In the genomic region with DNA sequence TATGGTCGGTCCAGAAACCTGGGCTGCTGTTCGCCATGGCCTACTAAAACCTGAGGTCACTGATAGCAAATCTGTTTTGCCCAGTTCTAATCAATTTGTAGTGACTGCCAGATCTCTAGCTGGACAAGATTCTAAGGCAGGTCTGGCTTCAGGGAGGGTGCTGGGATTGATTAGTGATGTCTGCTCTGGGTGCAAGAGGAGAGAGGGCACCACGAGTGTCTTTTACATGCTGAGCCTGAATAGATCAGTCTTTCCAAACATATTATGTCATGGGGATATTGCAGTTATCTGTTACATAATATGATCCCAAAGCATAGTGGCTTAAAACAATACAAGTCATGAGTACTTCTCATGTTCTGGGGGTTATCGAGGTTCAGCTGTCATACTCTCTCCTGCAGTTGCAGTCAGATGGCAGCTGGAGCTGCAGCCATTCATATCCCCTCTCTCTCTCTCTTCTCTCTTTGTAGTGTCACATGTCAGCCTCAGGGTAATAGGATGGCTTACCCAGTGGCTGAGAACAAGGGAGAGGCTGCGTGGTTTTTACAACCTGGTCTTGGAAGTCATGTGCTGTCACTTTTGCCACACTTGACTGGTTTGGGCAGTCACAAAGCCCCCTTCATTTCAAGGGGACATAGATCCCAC, we compare ENCODE assay signal across 20 cellular contexts. TPM values are rescaled to one million over a fixed set of nuclear protein-coding genes. Genes with fewer than 3 reads are reported as not detected.
DNase-seq lines count a peak whose midpoint lies in the region; ATAC-seq, FAIRE-seq and TF ChIP-seq lines count a peak whose summit lies in the region.
"Had no signal": no experiment of that assay in that cellular context is flagged by ENCODE, and none has a peak within 500 bp of the region (broad histone marks: within the 10 kb centered on the region; RNA-seq: fewer than 3 reads in every experiment).

No MANE protein-coding gene starts in this region.

- peak overlapping the region in 1 of 2 experiments; percentile 83; a peak in 1 of 4 replicates for H3K9ac ChIP-seq in K562 (ENCODE audit: insufficient read depth in 1 of 2, low read depth in 2 of 2, low read length in 2 of 2)
- no peak overlapping the region for H3K9ac ChIP-seq in liver (ENCODE audit: low read depth in 1 of 2, low read length in 2 of 2)
- H3K9ac ChIP-seq: GM23248 had no signal

- DNase-seq in Caco-2 (no peak), MV-4-11 (lab: John Stamatoyannopoulos, UW) (peak; percentile 42), K562 (ENCODE audit: extremely low read depth in 1 of 4, low spot score in 3 of 4) (no peak), hypothalamus (lab: John Stamatoyannopoulos, UW) (no peak), NCI-H446 (lab: John Stamatoyannopoulos, UW) (no peak), GF-D8 (lab: John Stamatoyannopoulos, UW) (no peak), T-helper 9 cell (no peak)
- DNase-seq: activated CD8-positive, alpha-beta memory T cell treated with anti-CD3 and anti-CD28 coated beads, Interleukin-2, amount 10 ng/mL, durations not matched to agents 7 days and 5 days; activated effector memory CD4-positive, alpha-beta T cell treated with Interleukin-2 at 50 U/mL for 16 hours; central memory CD4-positive, alpha-beta T cell; GM23248; Karpas-422; left colon; NCI-H510A; SIG-M5; stimulated activated CD4-positive, alpha-beta T cell treated with anti-CD3 and anti-CD28 coated beads, Interleukin-4, amount 100 ng/mL, for 4 hours; testis had no signal

- no peaks in the 10 kb centered on the region for H3K9me1 ChIP-seq in K562 (ENCODE audit: control insufficient read depth, insufficient read depth, low read length)

- no peak overlapping the region for H3K27ac ChIP-seq in K562 (ENCODE audit: extremely low read depth, low read depth, low read length)
- no peak overlapping the region for H3K27ac ChIP-seq in liver (ENCODE audit: low read depth in 1 of 2, low read length in 2 of 2)
- H3K27ac ChIP-seq: GM23248, testis had no signal

- in situ Hi-C loops in K562 (cut with MboI): no loop called here

- no peak overlapping the region for H3K4me3 Mint-ChIP-seq in Caco-2 (ENCODE audit: unreplicated experiment)
- H3K4me3 Mint-ChIP-seq: activated CD8-positive, alpha-beta memory T cell treated with anti-CD3 and anti-CD28 coated beads, Interleukin-2, amount 10 ng/mL, durations not matched to agents 7 days and 5 days had no signal

- H3K36me3 Mint-ChIP-seq in Caco-2 (ENCODE audit: insufficient read depth, unreplicated experiment): peaks cover 14% of the 10 kb centered on the region
- H3K36me3 Mint-ChIP-seq: activated CD8-positive, alpha-beta memory T cell treated with anti-CD3 and anti-CD28 coated beads, Interleukin-2, amount 10 ng/mL, durations not matched to agents 7 days and 5 days had no signal

- no peak for FAIRE-seq in K562 (lab: Jason Lieb, UNC)
- FAIRE-seq: GM12892 had no signal

- TF ChIP-seq CTCF in Caco-2 (IDR thresholded peaks at IDR 0.05; ENCODE audit: insufficient read depth in 1 of 2, low read depth in 1 of 2, low read length in 1 of 2, severe bottlenecking in 1 of 2, unreplicated experiment in 1 of 2): no peak
- TF ChIP-seq CTCF in K562 (IDR thresholded peaks at IDR 0.05 in 2 of 3, conservative IDR thresholded peaks at IDR 0.05 in 1 of 3; ENCODE audit: insufficient read depth in 2 of 3, low read depth in 1 of 3, low read length in 3 of 3): no peak
- no peak for TF ChIP-seq CTCF in liver (IDR thresholded peaks at IDR 0.05; ENCODE audit: low read depth, low read length, missing input control)

- ATAC-seq in K562: no peak
- ATAC-seq: activated CD8-positive, alpha-beta memory T cell treated with anti-CD3 and anti-CD28 coated beads, Interleukin-2, amount 10 ng/mL, durations not matched to agents 7 days and 5 days; left colon had no signal

- TF ChIP-seq EP300 in K562 (IDR thresholded peaks at IDR 0.05; ENCODE audit: low read length): no peak

- BruUV-seq in Caco-2 (replicated peaks; lab: Mats Ljungman, UMichigan): no TSS peak
- BruUV-seq in K562 (replicated peaks; lab: Mats Ljungman, UMichigan): no TSS peak

- peak overlapping the region; percentile 61 for H3K27ac Mint-ChIP-seq in Caco-2 (ENCODE audit: unreplicated experiment)
- H3K27ac Mint-ChIP-seq: activated CD8-positive, alpha-beta memory T cell treated with anti-CD3 and anti-CD28 coated beads, Interleukin-2, amount 10 ng/mL, durations not matched to agents 7 days and 5 days had no signal

- intact Hi-C loops in Caco-2 (cut with micrococcal nuclease; ENCODE audit: unreplicated experiment): no loop called here
- intact Hi-C loops in K562 (cut with micrococcal nuclease): no loop called here

- H3K27me3 ChIP-seq in Caco-2 (replicated peaks; ENCODE audit: control insufficient read depth, insufficient read depth, low read length): no peaks in the 10 kb centered on the region
- no peaks in the 10 kb centered on the region for H3K27me3 ChIP-seq in K562 (ENCODE audit: control insufficient read depth in 2 of 2, insufficient read depth in 2 of 2, low read length in 2 of 2)
- H3K27me3 ChIP-seq in liver (ENCODE audit: control insufficient read depth in 4 of 4, insufficient read depth in 4 of 4, low read length in 3 of 4): no peaks in the 10 kb centered on the region
- H3K27me3 ChIP-seq: testis had no signal

- H3K9me3 ChIP-seq in Caco-2: no peaks in the 10 kb centered on the region
- no peaks in the 10 kb centered on the region for H3K9me3 ChIP-seq in K562 (replicated peaks; ENCODE audit: control insufficient read depth, insufficient read depth, low read depth, low read length)
- no peaks in the 10 kb centered on the region for H3K9me3 ChIP-seq in liver (ENCODE audit: control insufficient read depth in 4 of 4, low read length in 3 of 4)
- H3K9me3 ChIP-seq: testis had no signal

- H3K4me1 Mint-ChIP-seq in Caco-2 (ENCODE audit: low read depth, unreplicated experiment): peaks cover 65% of the 10 kb centered on the region
- H3K4me1 Mint-ChIP-seq: activated CD8-positive, alpha-beta memory T cell treated with anti-CD3 and anti-CD28 coated beads, Interleukin-2, amount 10 ng/mL, durations not matched to agents 7 days and 5 days had no signal

- H3K4me3 ChIP-seq in Caco-2 (ENCODE audit: low read depth, low read length) (no peak overlapping the region), K562 (no peak overlapping the region), liver (ENCODE audit: low read depth in 1 of 3, low read length in 3 of 3) (no peak overlapping the region)
- H3K4me3 ChIP-seq: GM23248, smooth muscle cell, testis had no signal

- no peak overlapping the region for H3K4me2 ChIP-seq in K562 (ENCODE audit: insufficient read depth, low read length)
- H3K4me2 ChIP-seq: smooth muscle cell had no signal

- WGBS in K562 (ENCODE audit: insufficient coverage, low coverage, missing lambda C conversion rate): 59% methylated on average over 5 of the region's 5 CpGs
- WGBS in liver: 49% methylated on average over 5 of the region's 5 CpGs

- CTCF ChIA-PET in Caco-2 (lab: Charles Lee) (interaction anchor here (1.0 to 2.3 kb wide), 3 partner anchors 11 to 39 kb away, joined by 3 to 6 read pairs (median 6); no protein-coding TSS in a partner anchor), K562 (lab: Yijun Ruan, JAX; ENCODE audit: low intra/inter-chr PET ratio) (no interaction called here)

- no peak for TF ChIP-seq POLR2A in K562 (conservative IDR thresholded peaks at IDR 0.05)

- TF ChIP-seq RAD21 in K562 (CRISPR knock-in tag; conservative IDR thresholded peaks at IDR 0.05 in 1 of 2, IDR thresholded peaks at IDR 0.05 in 1 of 2) (no peak), liver (IDR thresholded peaks at IDR 0.05) (no peak)

- no peaks in the 10 kb centered on the region for H3K36me3 ChIP-seq in Caco-2 (ENCODE audit: control insufficient read depth, insufficient read depth, low read length)
- no peaks in the 10 kb centered on the region for H3K36me3 ChIP-seq in K562 (ENCODE audit: control insufficient read depth, insufficient read depth, low read length)
- no peaks in the 10 kb centered on the region for H3K36me3 ChIP-seq in liver (ENCODE audit: control insufficient read depth in 4 of 4, insufficient read depth in 3 of 4, low read depth in 1 of 4, low read length in 3 of 4)

- peaks cover 6% of the 10 kb centered on the region for H4K20me1 ChIP-seq in K562 (replicated peaks; ENCODE audit: control insufficient read depth, insufficient read depth, low read length)

- no peaks in the 10 kb centered on the region for H3K79me2 ChIP-seq in K562 (ENCODE audit: control insufficient read depth, insufficient read depth, low read length)

- POLR2A ChIA-PET in Caco-2 (lab: Charles Lee) (no interaction called here), K562 (lab: Yijun Ruan, JAX) (interaction anchor here (0.9 to 2.2 kb wide), 3 partner anchors 8 to 14 kb away, joined by 3 to 11 read pairs (median 5); no protein-coding TSS in a partner anchor)

- H3K27me3 Mint-ChIP-seq in Caco-2 (ENCODE audit: insufficient read depth, unreplicated experiment): no peaks in the 10 kb centered on the region
- H3K27me3 Mint-ChIP-seq: activated CD8-positive, alpha-beta memory T cell treated with anti-CD3 and anti-CD28 coated beads, Interleukin-2, amount 10 ng/mL, durations not matched to agents 7 days and 5 days had no signal

- peaks cover 83% of the 10 kb centered on the region for H3K4me1 ChIP-seq in Caco-2
- peaks cover 23% of the 10 kb centered on the region in 2 experiments for H3K4me1 ChIP-seq in K562 (replicated peaks in 1 of 2; ENCODE audit: control insufficient read depth in 2 of 2, insufficient read depth in 2 of 2, low read length in 2 of 2)
- H3K4me1 ChIP-seq in liver (ENCODE audit: control insufficient read depth in 4 of 4, insufficient read depth in 4 of 4, low read length in 3 of 4): peaks cover 29 to 60% (median 37%) of the 10 kb centered on the region in 4 donors
- H3K4me1 ChIP-seq: testis had no signal

- H3K9me3 Mint-ChIP-seq in Caco-2 (ENCODE audit: unreplicated experiment): no peaks in the 10 kb centered on the region

- no peak overlapping the region for H2AFZ ChIP-seq in K562 (ENCODE audit: low read depth, low read length)
- H2AFZ ChIP-seq: GM23248 had no signal

RNA-seq across cellular contexts. Expression of a gene that starts 26.0 kb away (rescaled TPM):
- total RNA-seq in Caco-2 (2022) (18.3 and 20.7 TPM in 2 replicates), K562 (2014; rRNA removed) (2.1 and 4.5 TPM in 2 replicates), K562 (2014; rRNA removed; fragmentation: Illumina TruSeq; extraction: Trizol) (2.8 TPM in 2 replicates), K562 (2015; rRNA removed; fragmentation: Illumina TruSeq; extraction: Trizol) (3.2 and 3.6 TPM in 2 replicates), K562 (2021) (8.2 and 8.5 TPM in 2 replicates), liver (1 to 10 TPM; 3.1 to 5.7 TPM)
- total RNA-seq in K562 (2011; cell fraction: chromatin; rRNA removed; ENCODE audit: low replicate concordance): 5.7 and 14.0 TPM in 2 replicates
- 13.4 and 15.0 TPM in 2 replicates for total RNA-seq in K562 (2011; cell fraction: nucleolus; rRNA removed)
- 11.0 and 15.7 TPM in 2 replicates for total RNA-seq in K562 (2011; cell fraction: nucleoplasm; rRNA removed)
- polyA plus RNA-seq in K562 (2011; rRNA removed) (4.1 and 7.1 TPM in 2 replicates), K562 (2014; fragmentation: Illumina TruSeq; extraction: Trizol) (10.5 and 10.7 TPM in 2 replicates), K562 (2014; fragmentation: Nextera tagmentation; extraction: Ambion mirVana) (10 to 100 TPM in 1 of 2 experiments, 1 to 10 TPM in 1; 6.3 to 10.3 TPM), K562 (2014; rRNA removed) (4.5 and 4.6 TPM in 2 replicates), liver (10 to 100 TPM in 1 of 2 donors, 1 to 10 TPM in 1; 4.8 to 11.9 TPM)
- 7.9 and 15.0 TPM in 2 replicates for polyA plus RNA-seq in K562 (2011; cell fraction: cytosol; rRNA removed)
- polyA plus RNA-seq in K562 (2011; cell fraction: nucleus; rRNA removed): 5.0 and 7.3 TPM in 2 replicates
- 8.2 and 10.4 TPM in 2 replicates for polyA plus RNA-seq in K562 (2012)
- 5.9 and 6.1 TPM in 2 replicates for polyA minus RNA-seq in K562 (2011; rRNA and poly(A)+ RNA removed)
- 6.7 and 9.5 TPM in 2 replicates for polyA minus RNA-seq in K562 (2011; cell fraction: cytosol; rRNA and poly(A)+ RNA removed)
- polyA minus RNA-seq in K562 (2011; cell fraction: nucleus; rRNA and poly(A)+ RNA removed): 5.0 and 5.7 TPM in 2 replicates

RNA-seq across cellular contexts. Expression of a gene that starts 51.7 kb away (rescaled TPM):
- total RNA-seq in Caco-2 (2022): 0.34 and 1.0 TPM in 2 replicates
- 0.32 and 1.6 TPM in 2 replicates for total RNA-seq in K562 (2011; cell fraction: chromatin; rRNA removed; ENCODE audit: low replicate concordance)
- total RNA-seq in K562 (2011; cell fraction: nucleolus; rRNA removed): 0.50 and 0.66 TPM in 2 replicates
- total RNA-seq in K562 (2011; cell fraction: nucleoplasm; rRNA removed): 0.22 and 0.84 TPM in 2 replicates
- total RNA-seq in K562 (2014; rRNA removed): 0.29 and 0.45 TPM in 2 replicates
- 0.41 and 0.47 TPM in 2 replicates for total RNA-seq in K562 (2014; rRNA removed; fragmentation: Illumina TruSeq; extraction: Trizol)
- total RNA-seq in K562 (2015; rRNA removed; fragmentation: Illumina TruSeq; extraction: Trizol): 0.18 and 0.34 TPM in 2 replicates
- total RNA-seq in K562 (2021): 0.47 and 0.53 TPM in 2 replicates
- polyA plus RNA-seq in K562 (2011; rRNA removed): 0.15 and 0.71 TPM in 2 replicates
- 0.12 and 1.1 TPM in 2 replicates for polyA plus RNA-seq in K562 (2011; cell fraction: cytosol; rRNA removed)
- polyA plus RNA-seq in K562 (2011; cell fraction: nucleus; rRNA removed): 0.67 and 3.2 TPM in 2 replicates
- polyA plus RNA-seq in K562 (2012): 0.42 and 0.94 TPM in 2 replicates
- polyA plus RNA-seq in K562 (2014; fragmentation: Illumina TruSeq; extraction: Trizol): 0.24 and 0.61 TPM in 2 replicates
- under 1 TPM; 0.34 to 0.36 TPM for polyA plus RNA-seq in K562 (2014; fragmentation: Nextera tagmentation; extraction: Ambion mirVana)
- polyA plus RNA-seq in K562 (2014; rRNA removed): 0.43 and 1.2 TPM in 2 replicates
- 0.42 TPM in 1 of 2 replicates, not detected in the other for polyA minus RNA-seq in K562 (2011; rRNA and poly(A)+ RNA removed)
- 0.95 TPM in 1 of 2 replicates, not detected in the other for polyA minus RNA-seq in K562 (2011; cell fraction: cytosol; rRNA and poly(A)+ RNA removed)
- polyA minus RNA-seq in K562 (2011; cell fraction: nucleus; rRNA and poly(A)+ RNA removed): 0.44 and 0.54 TPM in 2 replicates
- 1 to 10 TPM; 1.5 to 4.1 TPM for total RNA-seq in liver
- polyA plus RNA-seq in liver: 1 to 10 TPM; 2.6 to 4.7 TPM
- total RNA-seq: GM23248 had no signal
